ENCODE assay signal across 13 cellular contexts in genomic region chr10:31124852-31125251, GRCh38.
A peak's percentile ranks its signal among the peaks of the same experiment; 100 is the strongest.
DNase-seq lines count a peak whose midpoint lies in the region; ATAC-seq and TF ChIP-seq lines count a peak whose summit lies in the region.
"Had no signal": no experiment of that assay in that cellular context is flagged by ENCODE, and none has a peak within 500 bp of the region (broad histone marks: within the 10 kb centered on the region; RNA-seq: fewer than 3 reads in every experiment).

No MANE protein-coding gene starts in this region.

- no peaks in the 10 kb centered on the region for H3K27me3 ChIP-seq in hepatocyte

- H3K9me3 ChIP-seq in hepatocyte (ENCODE audit: low read depth), result no peaks in the 10 kb centered on the region
- H3K9me3 ChIP-seq: Caco-2 had no signal

- peak overlapping the region; percentile 77 for H3K27ac Mint-ChIP-seq in activated T-cell treated with anti-CD3 and anti-CD28 coated beads, Interleukin-2, amount 50 U/mL, for 24 hours
- peak overlapping the region; percentile 9 for H3K27ac Mint-ChIP-seq in stimulated activated memory B cell treated with anti-CD40 and anti-IgM and Interleukin-4, amounts not matched to agents 10 μg/mL and 1 μg/mL and 100 μg/mL, for 72 hours

- H3K4me1 ChIP-seq in hepatocyte (ENCODE audit: insufficient read depth), result peaks cover 6% of the 10 kb centered on the region
- H3K4me1 ChIP-seq: Caco-2 had no signal

- no peaks in the 10 kb centered on the region for H3K9me2 ChIP-seq in hepatocyte (replicated peaks; ENCODE audit: insufficient read depth)

- CTCF ChIA-PET in GM10248 (lab: Yijun Ruan, JAX), result interaction anchor here (1.5 kb wide), 1 partner anchor 9 kb away, joined by 4 read pairs; no protein-coding TSS in a partner anchor

- peaks cover 2% of the 10 kb centered on the region for H3K27me3 Mint-ChIP-seq in activated T-cell treated with anti-CD3 and anti-CD28 coated beads, Interleukin-2, amount 50 U/mL, for 24 hours
- no peaks in the 10 kb centered on the region for H3K27me3 Mint-ChIP-seq in activated T-cell treated with anti-CD3 and anti-CD28 coated beads, Interleukin-2, amount 50 U/mL, for 4 hours (ENCODE audit: low read depth)
- peaks cover 2% of the 10 kb centered on the region for H3K27me3 Mint-ChIP-seq in stimulated activated memory B cell treated with anti-CD40 and anti-IgM and Interleukin-4, amounts not matched to agents 10 μg/mL and 1 μg/mL and 100 μg/mL, for 72 hours

- H3K36me3 ChIP-seq in hepatocyte (replicated peaks; ENCODE audit: insufficient read depth, low read depth), result no peaks in the 10 kb centered on the region

- H3K4me3 ChIP-seq in fibroblast of the aortic adventitia (ENCODE audit: low read depth, low read length), result no peak overlapping the region
- no peak overlapping the region for H3K4me3 ChIP-seq in hepatocyte

- WGBS in hepatocyte (ENCODE audit: low lambda C conversion rate, missing lambda C conversion rate), result 73% methylated on average over 5 of the region's 5 CpGs

- ATAC-seq in activated T-cell treated with anti-CD3 and anti-CD28 coated beads, Interleukin-2, amount 50 U/mL, for 4 hours, result no peak
- ATAC-seq in stimulated activated memory B cell treated with anti-CD40 and anti-IgM and Interleukin-4, amounts not matched to agents 10 μg/mL and 1 μg/mL and 100 μg/mL, for 72 hours, result peak; percentile 35

- H3K27ac ChIP-seq in hepatocyte, result no peak overlapping the region

- H3K4me2 ChIP-seq in hepatocyte, result no peak overlapping the region

- TF ChIP-seq CTCF in fibroblast of the aortic adventitia (IDR thresholded peaks at IDR 0.05; ENCODE audit: insufficient read depth, low read length) (no peak), GM10248 (IDR thresholded peaks at IDR 0.05; ENCODE audit: control extremely low read depth, extremely low read depth, low read depth, missing control alignments) (no peak), hepatocyte (IDR thresholded peaks at IDR 0.05; ENCODE audit: poor library complexity) (no peak)

- peaks cover 42% of the 10 kb centered on the region for H3K4me1 Mint-ChIP-seq in activated T-cell treated with anti-CD3 and anti-CD28 coated beads, Interleukin-2, amount 50 U/mL, for 24 hours (ENCODE audit: low read depth)
- H3K4me1 Mint-ChIP-seq in activated T-cell treated with anti-CD3 and anti-CD28 coated beads, Interleukin-2, amount 50 U/mL, for 4 hours (ENCODE audit: low read depth), result peaks cover 1% of the 10 kb centered on the region
- H3K4me1 Mint-ChIP-seq in stimulated activated memory B cell treated with anti-CD40 and anti-IgM and Interleukin-4, amounts not matched to agents 10 μg/mL and 1 μg/mL and 100 μg/mL, for 72 hours, result peaks cover 14% of the 10 kb centered on the region

- no peaks in the 10 kb centered on the region for H3K79me2 ChIP-seq in hepatocyte

- no peak for DNase-seq in activated T-cell treated with anti-CD3 and anti-CD28 coated beads, Interleukin-2, amount 50 U/mL, for 24 hours
- DNase-seq in activated T-cell treated with anti-CD3 and anti-CD28 coated beads, Interleukin-2, amount 50 U/mL, for 4 hours, result no peak
- DNase-seq in amniotic epithelial cell (ENCODE audit: low read depth) (peak; percentile 79), fibroblast of the aortic adventitia (ENCODE audit: low read depth) (peak; percentile 71), GM10248 (ENCODE audit: extremely low spot score) (no peak), hepatocyte (ENCODE audit: low spot score) (no peak)
- DNase-seq in activated CD8-positive, alpha-beta memory T cell treated with anti-CD3 and anti-CD28 coated beads for 24 hours, result no peak
- DNase-seq: AML-193, Caco-2, MV-4-11, NCI-H1417 treated with DMSO at 0.1 percent for 48 hours, NCI-H2029 treated with DMSO at 0.1 percent for 48 hours had no signal

- H3K9me3 Mint-ChIP-seq in activated T-cell treated with anti-CD3 and anti-CD28 coated beads, Interleukin-2, amount 50 U/mL, for 24 hours, result no peaks in the 10 kb centered on the region
- no peaks in the 10 kb centered on the region for H3K9me3 Mint-ChIP-seq in activated T-cell treated with anti-CD3 and anti-CD28 coated beads, Interleukin-2, amount 50 U/mL, for 4 hours
- H3K9me3 Mint-ChIP-seq in stimulated activated memory B cell treated with anti-CD40 and anti-IgM and Interleukin-4, amounts not matched to agents 10 μg/mL and 1 μg/mL and 100 μg/mL, for 72 hours, result no peaks in the 10 kb centered on the region

- H2AFZ ChIP-seq in hepatocyte, result no peak overlapping the region

- POLR2A ChIA-PET in GM10248 (lab: Yijun Ruan, JAX), result no interaction called here

- H4K20me1 ChIP-seq in hepatocyte (ENCODE audit: insufficient read depth, poor library complexity, severe bottlenecking), result no peaks in the 10 kb centered on the region

- H3K4me3 Mint-ChIP-seq in activated T-cell treated with anti-CD3 and anti-CD28 coated beads, Interleukin-2, amount 50 U/mL, for 24 hours, result no peak overlapping the region
- no peak overlapping the region for H3K4me3 Mint-ChIP-seq in activated T-cell treated with anti-CD3 and anti-CD28 coated beads, Interleukin-2, amount 50 U/mL, for 4 hours
- no peak overlapping the region for H3K4me3 Mint-ChIP-seq in stimulated activated memory B cell treated with anti-CD40 and anti-IgM and Interleukin-4, amounts not matched to agents 10 μg/mL and 1 μg/mL and 100 μg/mL, for 72 hours

- no peaks in the 10 kb centered on the region for H3K36me3 Mint-ChIP-seq in activated T-cell treated with anti-CD3 and anti-CD28 coated beads, Interleukin-2, amount 50 U/mL, for 24 hours (ENCODE audit: low read depth)
- no peaks in the 10 kb centered on the region for H3K36me3 Mint-ChIP-seq in activated T-cell treated with anti-CD3 and anti-CD28 coated beads, Interleukin-2, amount 50 U/mL, for 4 hours (ENCODE audit: insufficient read depth)
- H3K36me3 Mint-ChIP-seq in stimulated activated memory B cell treated with anti-CD40 and anti-IgM and Interleukin-4, amounts not matched to agents 10 μg/mL and 1 μg/mL and 100 μg/mL, for 72 hours, result no peaks in the 10 kb centered on the region

Comparison
In these comparisons a context has a peak if more than half of its experiments do, and no peak if none do; other contexts are left out.
1. DNase-seq: peak in amniotic epithelial cell (single experiment) and fibroblast of the aortic adventitia (single experiment); none in activated T-cell treated with anti-CD3 and anti-CD28 coated beads, Interleukin-2, amount 50 U/mL, for 24 hours (single experiment), activated T-cell treated with anti-CD3 and anti-CD28 coated beads, Interleukin-2, amount 50 U/mL, for 4 hours (single experiment), GM10248 (single experiment), activated CD8-positive, alpha-beta memory T cell treated with anti-CD3 and anti-CD28 coated beads for 24 hours (single experiment) and hepatocyte (single experiment).